In the genomic region with DNA sequence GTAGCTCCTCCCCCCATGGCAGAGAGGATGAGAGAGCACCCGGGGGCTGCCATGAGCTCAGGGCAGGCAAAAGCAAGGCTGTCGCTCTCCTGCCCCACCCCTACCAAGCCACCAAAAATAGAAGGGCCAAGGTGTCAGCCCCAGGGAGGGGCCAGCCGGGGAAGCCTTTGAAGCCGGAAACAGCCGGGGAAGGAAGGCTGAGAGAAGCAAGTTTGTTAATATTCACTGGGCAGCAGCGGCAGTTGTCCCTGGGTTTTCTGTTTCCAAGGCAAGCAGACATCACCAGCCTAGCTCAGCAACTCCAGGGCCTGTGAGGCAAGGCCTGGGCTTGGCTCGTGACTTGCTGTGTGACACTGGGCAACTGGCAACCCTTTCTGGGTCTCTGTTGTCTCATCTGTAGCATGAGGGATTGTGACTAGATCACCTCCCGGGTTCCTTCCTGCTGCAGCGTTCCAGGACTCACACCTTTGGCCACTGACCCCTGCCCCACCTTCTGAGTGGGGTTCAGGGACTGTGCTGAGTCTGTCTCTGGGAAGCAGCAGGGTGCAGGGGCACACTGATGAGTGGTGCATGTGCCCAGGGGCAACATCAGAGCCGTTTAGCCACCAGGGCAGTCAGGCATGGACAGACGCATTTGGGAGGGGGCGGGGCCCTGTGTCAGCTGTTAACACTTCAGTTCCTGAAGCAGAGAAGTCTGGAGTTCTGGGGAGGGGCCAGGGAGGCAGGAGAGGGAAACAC, we compare ENCODE assay signal across 9 cellular contexts. TPM values are rescaled to one million over a fixed set of nuclear protein-coding genes. Genes with fewer than 3 reads are reported as not detected.
A peak's percentile ranks its signal among the peaks of the same experiment; 100 is the strongest.
DNase-seq lines count a peak whose midpoint lies in the region; ATAC-seq, FAIRE-seq and TF ChIP-seq lines count a peak whose summit lies in the region.
"Had no signal": no experiment of that assay in that cellular context is flagged by ENCODE, and none has a peak within 500 bp of the region (broad histone marks: within the 10 kb centered on the region; RNA-seq: fewer than 3 reads in every experiment).

No MANE protein-coding gene starts in this region.

- H3K27me3 ChIP-seq in NT2/D1 (ENCODE audit: insufficient read depth, insufficient read length) (no peaks in the 10 kb centered on the region), vagina (no peaks in the 10 kb centered on the region)

- H3K27ac ChIP-seq in kidney (ENCODE audit: low read depth in 2 of 2, low read length in 2 of 2): peak overlapping the region in 1 of 2 donors; percentile 11
- H3K27ac ChIP-seq in vagina: no peak overlapping the region

- no peak for TF ChIP-seq CTCF in kidney (IDR thresholded peaks at IDR 0.05; ENCODE audit: borderline replicate concordance, extremely low read depth, insufficient read depth)
- TF ChIP-seq CTCF in vagina (IDR thresholded peaks at IDR 0.05): no peak

- no peaks in the 10 kb centered on the region for H3K36me3 ChIP-seq in NT2/D1 (ENCODE audit: insufficient read depth, insufficient read length, low read length)
- H3K36me3 ChIP-seq in kidney (ENCODE audit: control insufficient read depth in 1 of 2, insufficient read depth in 2 of 2, low read length in 2 of 2): no peaks in the 10 kb centered on the region
- no peaks in the 10 kb centered on the region for H3K36me3 ChIP-seq in vagina

- no peak for FAIRE-seq in kidney (lab: Jason Lieb, UNC)
- FAIRE-seq: bronchial epithelial cell had no signal

- intact Hi-C loops in kidney (cut with DNase I): no loop called here
- intact Hi-C loops in vagina (cut with DNase I): no loop called here

- peaks cover 20% of the 10 kb centered on the region for H3K4me1 ChIP-seq in NT2/D1 (ENCODE audit: insufficient read depth, insufficient read length)
- H3K4me1 ChIP-seq in kidney (ENCODE audit: control insufficient read depth in 1 of 2, insufficient read depth in 1 of 2, low read depth in 1 of 2, low read length in 2 of 2): peaks cover 7 to 18% of the 10 kb centered on the region in 2 donors
- peaks cover 13% of the 10 kb centered on the region for H3K4me1 ChIP-seq in vagina

- DNase-seq in NT2/D1 (ENCODE audit: low read depth, low spot score) (no peak), activated gamma-delta T cell treated with Interleukin-2 at 50 U/mL for 16 hours (peak; percentile 64), kidney (peak; percentile 87), vagina (ENCODE audit: extremely low spot score in 2 of 2) (no peak), NCI-H2196 treated with DMSO at 0.1 percent for 48 hours (lab: John Stamatoyannopoulos, UW; ENCODE audit: unreplicated experiment) (no peak)
- DNase-seq in stimulated activated CD4-positive, alpha-beta T cell treated with anti-CD3 and anti-CD28 coated beads, Interleukin-4, amount 100 ng/mL, for 4 hours: peak; percentile 41 to 52

- ATAC-seq in GM18861 (IDR thresholded peaks at IDR 0.05; ENCODE audit: unreplicated experiment): peak; percentile 45
- peak; percentile 62 for ATAC-seq in HG02763 (IDR thresholded peaks at IDR 0.05; ENCODE audit: unreplicated experiment)

- H3K9ac ChIP-seq in NT2/D1 (ENCODE audit: insufficient read length, low read depth) (peak overlapping the region; percentile 68), kidney (ENCODE audit: low read length in 2 of 2) (peak overlapping the region in 1 of 2 donors; percentile 46)

- H3K9me3 ChIP-seq in NT2/D1 (ENCODE audit: insufficient read depth, low read length) (no peaks in the 10 kb centered on the region), kidney (ENCODE audit: control insufficient read depth in 1 of 2, low read length in 2 of 2) (no peaks in the 10 kb centered on the region), vagina (no peaks in the 10 kb centered on the region)

- peak overlapping the region; percentile 16 for H3K4me3 ChIP-seq in NT2/D1 (ENCODE audit: insufficient read length, low read depth)
- H3K4me3 ChIP-seq in kidney (ENCODE audit: low read length in 2 of 2): peak overlapping the region in 1 of 2 donors; percentile 47
- H3K4me3 ChIP-seq in vagina: no peak overlapping the region

- no peak for TF ChIP-seq POLR2A in vagina (IDR thresholded peaks at IDR 0.05)

RNA-seq across cellular contexts. Expression of gene SYNDIG1L, which starts 24.3 kb away (rescaled TPM):
- 0.13 TPM for total RNA-seq in kidney
- polyA plus RNA-seq in kidney (ENCODE audit: insufficient read depth, low read depth, low replicate concordance): 0.47 TPM
- not detected for total RNA-seq in vagina

RNA-seq across cellular contexts. Expression of gene VRTN, which starts 53.4 kb away (rescaled TPM):
- total RNA-seq in kidney: not detected
- not detected for polyA plus RNA-seq in kidney (ENCODE audit: insufficient read depth, low read depth, low replicate concordance)
- not detected for total RNA-seq in vagina
- total RNA-seq: bronchial epithelial cell had no signal

Comparison
In these comparisons a context has a peak if more than half of its experiments do, and no peak if none do; other contexts are left out.
1. DNase-seq: peak in activated gamma-delta T cell treated with Interleukin-2 at 50 U/mL for 16 hours (single experiment), kidney (single experiment) and stimulated activated CD4-positive, alpha-beta T cell treated with anti-CD3 and anti-CD28 coated beads, Interleukin-4, amount 100 ng/mL, for 4 hours (2 of 2); none in NT2/D1 (single experiment), vagina (0 of 2) and NCI-H2196 treated with DMSO at 0.1 percent for 48 hours (single experiment).